1 cellular context compared by ENCODE assay signal in genomic region chr6:160393966-160394653, GRCh38.
A peak's percentile ranks its signal among the peaks of the same experiment; 100 is the strongest.
TF ChIP-seq lines count a peak whose summit lies in the region.

No MANE protein-coding gene starts in this region.

TF ChIP-seq in K562, 482 proteins besides CTCF, POLR2A, EP300 and RAD21 (continued from another document):
- no peak for TF ChIP-seq ZNF407 (IDR thresholded peaks at IDR 0.05; ENCODE audit: low read depth)
- no peak for TF ChIP-seq HNRNPK (IDR thresholded peaks at IDR 0.05; ENCODE audit: low read depth, low read length, poor library complexity, severe bottlenecking)
- TF ChIP-seq NEUROD1 (IDR thresholded peaks at IDR 0.05; ENCODE audit: borderline replicate concordance, low read depth, low read length, partially characterized antibody), result no peak
- peak; percentile 58; the same call in 1 of the 2 replicates for TF ChIP-seq ZNF175 (CRISPR knock-in tag; IDR thresholded peaks at IDR 0.05; ENCODE audit: low read depth)
- peak; percentile 46; the same call in 1 of the 2 replicates for TF ChIP-seq ZNF395 (CRISPR knock-in tag; IDR thresholded peaks at IDR 0.05)
- TF ChIP-seq GATA2 (CRISPR knock-in tag; IDR thresholded peaks at IDR 0.05), result no peak
- TF ChIP-seq FOXA1 (IDR thresholded peaks at IDR 0.05; ENCODE audit: borderline replicate concordance), result no peak
- no peak for TF ChIP-seq CBX2 (IDR thresholded peaks at IDR 0.05; ENCODE audit: insufficient read depth, low read length, poor library complexity, severe bottlenecking)
- TF ChIP-seq ESRRB (CRISPR knock-in tag; IDR thresholded peaks at IDR 0.05; ENCODE audit: borderline replicate concordance), result no peak
- peak; percentile 58 for TF ChIP-seq JUND (IDR thresholded peaks at IDR 0.05; ENCODE audit: borderline replicate concordance, low read depth, low read length)
- no peak; the same call in 2 of the 3 replicates for TF ChIP-seq JUND (tag; IDR thresholded peaks at IDR 0.05; ENCODE audit: borderline replicate concordance, low read depth, low read length)
- peak; percentile 36; the same call in 1 of the 2 replicates for TF ChIP-seq ATF7 (IDR thresholded peaks at IDR 0.05)
- TF ChIP-seq TEAD4 (IDR thresholded peaks at IDR 0.05; ENCODE audit: low read length), result peak; percentile 9; the same call in 1 of the 2 replicates
- TF ChIP-seq TEAD4 (CRISPR knock-in tag; IDR thresholded peaks at IDR 0.05; ENCODE audit: borderline replicate concordance), result no peak
